ENCODE assay signal across 8 cellular contexts in genomic region chr11:13462928-13463778, GRCh38. TPM values are rescaled to one million over a fixed set of nuclear protein-coding genes. Genes with fewer than 3 reads are reported as not detected.
DNase-seq lines count a peak whose midpoint lies in the region; ATAC-seq and TF ChIP-seq lines count a peak whose summit lies in the region.

TSS of gene BTBD10 (minus strand) at chr11:13463222. CDS start at chr11:13445124, 18,098 bp downstream.

- H3K4me3 ChIP-seq in HAP-1, result peak within 1 kb of the TSS; percentile 85
- peak within 1 kb of the TSS; percentile 87 for H3K4me3 ChIP-seq in MG63
- peak within 1 kb of the TSS; percentile 87 for H3K4me3 ChIP-seq in fibroblast of pulmonary artery (replicated peaks; ENCODE audit: low read depth, low read length)

- H3K36me3 Mint-ChIP-seq in nephron (ENCODE audit: low read depth), result peaks cover 9% of the 10 kb centered on the region

- H3K27me3 ChIP-seq in HAP-1 (ENCODE audit: low read depth), result no peaks in the 10 kb centered on the region
- H3K27me3 ChIP-seq in MG63, result no peaks in the 10 kb centered on the region

- no peaks in the 10 kb centered on the region for H3K9me3 Mint-ChIP-seq in nephron

- H3K4me3 Mint-ChIP-seq in nephron, result peak within 1 kb of the TSS; percentile 99 to 100 (median 99)

- H3K4me1 Mint-ChIP-seq in nephron, result peaks cover 21% of the 10 kb centered on the region

- DNase-seq in G401 (ENCODE audit: low spot score), result peak; percentile 95
- DNase-seq in HAP-1 (ENCODE audit: low spot score in 2 of 2), result peak; percentile 88 to 92
- peak; percentile 86 for DNase-seq in MG63
- peak; percentile 61 to 66 for DNase-seq in SHP77 (lab: John Stamatoyannopoulos, UW)
- DNase-seq in activated effector memory CD4-positive, alpha-beta T cell treated with Interleukin-2 at 50 U/mL for 16 hours, result peak; percentile 89
- DNase-seq in fibroblast of pulmonary artery (ENCODE audit: low read depth), result peak; percentile 94
- peak; percentile 90 for DNase-seq in stimulated activated naive CD8-positive, alpha-beta T cell treated with anti-CD3 and anti-CD28 coated beads, Interleukin-15, Interleukin-2, amounts not matched to agents 100 U/mL and 50 U/mL, for 24 hours

- H3K9me3 ChIP-seq in HAP-1 (no peaks in the 10 kb centered on the region), MG63 (no peaks in the 10 kb centered on the region)

- H3K27ac Mint-ChIP-seq in nephron, result peak within 1 kb of the TSS; percentile 94 to 98 (median 96)

- H3K4me1 ChIP-seq in HAP-1, result peaks cover 9% of the 10 kb centered on the region

- H3K36me3 ChIP-seq in HAP-1 (replicated peaks), result no peaks in the 10 kb centered on the region
- no peaks in the 10 kb centered on the region; the same call in 1 of the 2 replicates for H3K36me3 ChIP-seq in MG63

- in situ Hi-C loops in G401 (cut with HindIII; ENCODE audit: low sequenced_read_pairs), result no loop called here
- in situ Hi-C loops in HAP-1 (cut with MboI; ENCODE audit: low sequenced_read_pairs), result no loop called here

- peak; percentile 98 for ATAC-seq in stimulated activated naive CD8-positive, alpha-beta T cell treated with anti-CD3 and anti-CD28 coated beads, Interleukin-15, Interleukin-2, amounts not matched to agents 100 U/mL and 50 U/mL, for 24 hours

- no peak for TF ChIP-seq CTCF in fibroblast of pulmonary artery (IDR thresholded peaks at IDR 0.05; ENCODE audit: low read length, missing control alignments)
- TF ChIP-seq CTCF in nephron (IDR thresholded peaks at IDR 0.05; ENCODE audit: unreplicated experiment in 3 of 3), result no peak

- H3K27me3 Mint-ChIP-seq in nephron (ENCODE audit: low read depth), result no peaks in the 10 kb centered on the region

RNA-seq across cellular contexts. Expression of gene BTBD10, which starts in this region (rescaled TPM):
- 22.3 and 40.3 TPM in 2 replicates for total RNA-seq in G401 (2014; rRNA removed; shearing (Covaris generic))
- total RNA-seq in MG63 (2014; rRNA removed; shearing (Covaris generic); ENCODE audit: low replicate concordance), result 22.7 and 32.5 TPM in 2 replicates

Comparison
In these comparisons a context has a peak if more than half of its experiments do, and no peak if none do; other contexts are left out.
1. Peak in every context shown above with its lines: DNase-seq, ATAC-seq and H3K4me3 ChIP-seq.